Comparison of ENCODE assay signal across 20 cellular contexts in the genomic region with DNA sequence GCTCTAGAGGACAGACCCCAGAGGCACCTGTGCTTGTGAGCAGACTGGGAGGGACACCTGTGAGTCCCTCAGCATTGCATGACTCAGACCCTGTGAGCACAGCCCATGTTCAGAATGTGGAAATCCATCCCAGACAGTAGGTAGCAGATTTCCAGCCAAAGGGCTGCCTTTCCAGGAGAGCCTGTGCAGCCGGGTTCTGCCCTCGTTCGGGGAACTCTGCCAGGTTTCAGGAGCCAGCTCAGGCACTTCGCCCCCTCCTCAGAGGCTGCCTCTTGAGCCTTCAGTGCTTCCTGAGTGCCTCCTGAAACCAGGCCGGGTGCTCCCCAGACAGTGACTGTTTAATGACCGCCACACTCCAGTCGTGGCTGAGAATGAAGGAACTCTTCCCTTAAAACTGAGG. TPM values are rescaled to one million over a fixed set of nuclear protein-coding genes. Genes with fewer than 3 reads are reported as not detected.
DNase-seq lines count a peak whose midpoint lies in the region; ATAC-seq, FAIRE-seq and TF ChIP-seq lines count a peak whose summit lies in the region.
"Had no signal": no experiment of that assay in that cellular context is flagged by ENCODE, and none has a peak within 500 bp of the region (broad histone marks: within the 10 kb centered on the region; RNA-seq: fewer than 3 reads in every experiment).

No MANE protein-coding gene starts in this region.

- H3K27me3 Mint-ChIP-seq in neural progenitor cell (ENCODE audit: insufficient read depth, low read depth) = peaks cover 11% of the 10 kb centered on the region

- H4K20me1 ChIP-seq in HepG2 (ENCODE audit: insufficient read depth, low read length) = no peaks in the 10 kb centered on the region; the same call in 1 of the 2 replicates
- H4K20me1 ChIP-seq in neural progenitor cell (ENCODE audit: low read depth) = no peaks in the 10 kb centered on the region

- H3F3A ChIP-seq in neural progenitor cell (ENCODE audit: low read depth) = no peaks in the 10 kb centered on the region

- ATAC-seq in HepG2 (peak; percentile 33; the same call in 2 of the 3 replicates), right lobe of liver (no peak), RWPE2 (ENCODE audit: low read depth) (peak; percentile 78), left lung (peak; percentile 89), HG02623 (IDR thresholded peaks at IDR 0.05; ENCODE audit: unreplicated experiment) (no peak)
- ATAC-seq: A549; CD8-positive, alpha-beta T cell; HCT116 had no signal

- H3K36me3 ChIP-seq in HepG2 (replicated peaks in 1 of 2; ENCODE audit: control insufficient read depth in 1 of 2, insufficient read depth in 2 of 2, low read length in 2 of 2) (no peaks in the 10 kb centered on the region), right lobe of liver (no peaks in the 10 kb centered on the region), RWPE2 (ENCODE audit: low read depth) (no peaks in the 10 kb centered on the region), left lung (no peaks in the 10 kb centered on the region), neural progenitor cell (no peaks in the 10 kb centered on the region)
- H3K36me3 ChIP-seq: SJCRH30 had no signal

- H3K4me1 Mint-ChIP-seq in neural progenitor cell = no peaks in the 10 kb centered on the region

- H3K4me3 ChIP-seq in HepG2 (replicated peaks in 1 of 3; ENCODE audit: insufficient read depth in 1 of 3, low read depth in 2 of 3, low read length in 3 of 3) = no peak overlapping the region
- H3K4me3 ChIP-seq in right lobe of liver = no peak overlapping the region
- no peak overlapping the region for H3K4me3 ChIP-seq in RWPE2 (ENCODE audit: severe bottlenecking)
- no peak overlapping the region for H3K4me3 ChIP-seq in left lung
- H3K4me3 ChIP-seq in neural progenitor cell = no peak overlapping the region
- H3K4me3 ChIP-seq: A549, SJCRH30 had no signal

- WGBS in HepG2 (ENCODE audit: low lambda C conversion rate) = 3% methylated on average over 6 of the region's 7 CpGs
- 83% methylated on average over 3 of the region's 7 CpGs for WGBS in right lobe of liver (ENCODE audit: insufficient coverage, low coverage, low lambda C conversion rate, missing lambda C conversion rate)

- CTCF ChIA-PET in HepG2 (lab: Yijun Ruan, JAX; ENCODE audit: low intra/inter-chr PET ratio, low total read pairs) = no interaction called here

- TF ChIP-seq POLR2A in HepG2 (IDR thresholded peaks at IDR 0.05; ENCODE audit: insufficient read depth in 1 of 2, low read depth in 2 of 2, low read length in 2 of 2) = no peak
- no peak for TF ChIP-seq POLR2A in right lobe of liver (IDR thresholded peaks at IDR 0.05)

- H3K4me1 ChIP-seq in HepG2 (ENCODE audit: insufficient read depth, low read length) = no peaks in the 10 kb centered on the region
- no peaks in the 10 kb centered on the region for H3K4me1 ChIP-seq in right lobe of liver
- no peaks in the 10 kb centered on the region for H3K4me1 ChIP-seq in RWPE2 (ENCODE audit: insufficient read depth, poor library complexity, severe bottlenecking)
- no peaks in the 10 kb centered on the region for H3K4me1 ChIP-seq in left lung
- H3K4me1 ChIP-seq in neural progenitor cell = no peaks in the 10 kb centered on the region
- H3K4me1 ChIP-seq: A549, SJCRH30 had no signal

- no peaks in the 10 kb centered on the region for H3K79me2 ChIP-seq in HepG2 (ENCODE audit: insufficient read depth, low read length)
- no peaks in the 10 kb centered on the region for H3K79me2 ChIP-seq in neural progenitor cell (ENCODE audit: low read depth)

- FAIRE-seq in HepG2 (lab: Jason Lieb, UNC) = no peak
- FAIRE-seq: A549 had no signal

- no peak overlapping the region for H3K27ac ChIP-seq in HepG2 (ENCODE audit: extremely low read length, insufficient read depth, low read length)
- no peak overlapping the region for H3K27ac ChIP-seq in right lobe of liver
- H3K27ac ChIP-seq in RWPE2 (ENCODE audit: poor library complexity, severe bottlenecking) = no peak overlapping the region
- no peak overlapping the region for H3K27ac ChIP-seq in left lung
- no peak overlapping the region for H3K27ac ChIP-seq in neural progenitor cell
- H3K27ac ChIP-seq: A549, SJCRH30 had no signal

- no peak overlapping the region for H3K9ac ChIP-seq in HepG2 (ENCODE audit: insufficient read depth, low read depth, low read length)
- no peak overlapping the region for H3K9ac ChIP-seq in neural progenitor cell

- H3K27me3 ChIP-seq in HepG2 (ENCODE audit: control insufficient read depth in 1 of 2, insufficient read depth in 2 of 2, low read length in 2 of 2) (peaks cover 12 to 64% of the 10 kb centered on the region in 2 experiments; a peak in 4 of 5 replicates), right lobe of liver (no peaks in the 10 kb centered on the region), RWPE2 (ENCODE audit: insufficient read depth, poor library complexity, severe bottlenecking) (no peaks in the 10 kb centered on the region), left lung (no peaks in the 10 kb centered on the region), neural progenitor cell (no peaks in the 10 kb centered on the region)
- H3K27me3 ChIP-seq: SJCRH30 had no signal

- TF ChIP-seq RAD21 in HepG2 (CRISPR knock-in tag; IDR thresholded peaks at IDR 0.05) = no peak

- H3K9me3 ChIP-seq in HepG2 (ENCODE audit: low read length) (no peaks in the 10 kb centered on the region), right lobe of liver (no peaks in the 10 kb centered on the region), RWPE2 (ENCODE audit: severe bottlenecking) (no peaks in the 10 kb centered on the region), left lung (no peaks in the 10 kb centered on the region), neural progenitor cell (ENCODE audit: low read depth) (no peaks in the 10 kb centered on the region)
- H3K9me3 ChIP-seq: A549, SJCRH30 had no signal

- no peak overlapping the region for H3K4me2 ChIP-seq in HepG2 (ENCODE audit: low read depth, low read length)
- H3K4me2 ChIP-seq in neural progenitor cell = no peak overlapping the region
- H3K4me2 ChIP-seq: A549 had no signal

- no peaks in the 10 kb centered on the region for H3K9me3 Mint-ChIP-seq in neural progenitor cell
- H3K9me3 Mint-ChIP-seq: CD8-positive, alpha-beta T cell had no signal

- in situ Hi-C loops in HepG2 (cut with HindIII; ENCODE audit: extremely low pct_ligation_motif_present, low pct_unique_long_range_greater_than_20kb) = no loop called here

- H3K36me3 Mint-ChIP-seq in neural progenitor cell = no peaks in the 10 kb centered on the region
- H3K36me3 Mint-ChIP-seq: CD8-positive, alpha-beta T cell had no signal

- TF ChIP-seq EP300 in HepG2 (IDR thresholded peaks at IDR 0.05; ENCODE audit: low read depth in 2 of 2, low read length in 2 of 2) (no peak), HepG2 (CRISPR knock-in tag; IDR thresholded peaks at IDR 0.05; ENCODE audit: borderline replicate concordance) (no peak)

- H3K27ac Mint-ChIP-seq in neural progenitor cell = no peak overlapping the region
- H3K27ac Mint-ChIP-seq: CD8-positive, alpha-beta T cell had no signal

- H3K4me3 Mint-ChIP-seq in neural progenitor cell = no peak overlapping the region
- H3K4me3 Mint-ChIP-seq: CD8-positive, alpha-beta T cell had no signal

- TF ChIP-seq CTCF in HepG2 (CRISPR knock-in tag; IDR thresholded peaks at IDR 0.05) (no peak), right lobe of liver (IDR thresholded peaks at IDR 0.05) (no peak), RWPE2 (IDR thresholded peaks at IDR 0.05; ENCODE audit: poor library complexity, severe bottlenecking) (no peak), left lung (IDR thresholded peaks at IDR 0.05) (no peak), neural progenitor cell (IDR thresholded peaks at IDR 0.05) (no peak)

- intact Hi-C loops in HepG2 (cut with micrococcal nuclease; ENCODE audit: unreplicated experiment) (no loop called here), right lobe of liver (cut with DNase I) (no loop called here), left lung (cut with DNase I) (no loop called here)

- no TSS peak for BruUV-seq in HepG2 (replicated peaks; lab: Mats Ljungman, UMichigan)

- no peak overlapping the region for H2AFZ ChIP-seq in HepG2 (ENCODE audit: low read length)
- no peak overlapping the region for H2AFZ ChIP-seq in neural progenitor cell (replicated peaks)

- DNase-seq in HepG2 (ENCODE audit: low spot score) (no peak), right lobe of liver (no peak), RWPE2 (ENCODE audit: low spot score) (no peak), left lung (peak in 1 of 2 donors; percentile 77), NCI-H2081 (lab: John Stamatoyannopoulos, UW) (no peak), neural progenitor cell (ENCODE audit: low spot score) (no peak)
- DNase-seq: Calu3; CD8-positive, alpha-beta T cell; GOT3; KBM-7; MV-4-11; NCI-H1417; NCI-H187; NCI-H774; SJCRH30 had no signal

- POLR2A ChIA-PET in HepG2 (lab: Yijun Ruan, JAX) = no interaction called here

RNA-seq across cellular contexts. Expression of gene SDR42E2, which starts 23.3 kb away (rescaled TPM):
- total RNA-seq in HepG2 (2016; rRNA removed; fragmentation: Illumina TruSeq; extraction: Trizol) (0.11 TPM in 1 of 2 replicates, not detected in the other), right lobe of liver (not detected), left lung (under 1 TPM in 1 of 2 donors, not detected in 1; 0.10 TPM), neural progenitor cell (ENCODE audit: low replicate concordance) (0.15 TPM in 1 of 2 replicates, not detected in the other)
- total RNA-seq in HepG2 (2016; cell fraction: cytosol; rRNA removed; fragmentation: Illumina TruSeq; extraction: Trizol; ENCODE audit: low read depth) = 0.44 and 0.71 TPM in 2 replicates
- 0.13 TPM in 1 of 2 replicates, not detected in the other for total RNA-seq in HepG2 (2016; cell fraction: insoluble cytoplasmic fraction; rRNA removed; fragmentation: Illumina TruSeq; extraction: Trizol)
- 0.17 and 0.28 TPM in 2 replicates for total RNA-seq in HepG2 (2016; cell fraction: membrane; rRNA removed; fragmentation: Illumina TruSeq; extraction: Trizol)
- 0.37 and 0.60 TPM in 2 replicates for total RNA-seq in HepG2 (2016; cell fraction: nucleus; rRNA removed; fragmentation: Illumina TruSeq; extraction: Trizol)
- polyA plus RNA-seq in HepG2 (2011; rRNA removed) = 0.05 TPM in 1 of 2 replicates, not detected in the other
- not detected in 2 replicates for polyA plus RNA-seq in HepG2 (2011; cell fraction: cytosol; rRNA removed)
- 0.07 and 0.10 TPM in 2 replicates for polyA plus RNA-seq in HepG2 (2011; cell fraction: nucleus; rRNA removed)
- 0.17 and 0.23 TPM in 2 replicates for polyA plus RNA-seq in HepG2 (2012)
- 0.05 and 0.08 TPM in 2 replicates for polyA plus RNA-seq in HepG2 (2016; cell fraction: cytosol; fragmentation: Illumina TruSeq; extraction: Trizol; ENCODE audit: low read depth)
- not detected in 2 replicates for polyA plus RNA-seq in HepG2 (2016; cell fraction: insoluble cytoplasmic fraction; fragmentation: Illumina TruSeq; extraction: Trizol; ENCODE audit: low read depth)
- polyA plus RNA-seq in HepG2 (2016; cell fraction: membrane; fragmentation: Illumina TruSeq; extraction: Trizol; ENCODE audit: low read depth) = 0.07 TPM in 1 of 2 replicates, not detected in the other
- polyA plus RNA-seq in HepG2 (2016; cell fraction: nucleus; fragmentation: Illumina TruSeq; extraction: Trizol; ENCODE audit: insufficient read depth, low read depth) = not detected in 2 replicates
- polyA minus RNA-seq in HepG2 (2011; rRNA and poly(A)+ RNA removed; ENCODE audit: low replicate concordance) = 0.05 and 0.14 TPM in 2 replicates
- 0.26 TPM in 1 of 2 replicates, not detected in the other for polyA minus RNA-seq in HepG2 (2011; cell fraction: cytosol; rRNA and poly(A)+ RNA removed)
- polyA minus RNA-seq in HepG2 (2011; cell fraction: nucleus; rRNA and poly(A)+ RNA removed) = 0.50 and 0.77 TPM in 2 replicates
- total RNA-seq: Calu3, NCI-H460, SJCRH30 had no signal
- polyA plus RNA-seq: A549, BJ had no signal

RNA-seq across cellular contexts. Expression of gene VWA3A, which starts 46.7 kb away (rescaled TPM):
- total RNA-seq in HepG2 (2016; rRNA removed; fragmentation: Illumina TruSeq; extraction: Trizol) (0.07 TPM in 1 of 2 replicates, not detected in the other), right lobe of liver (under 1 TPM in 1 of 6 experiments, not detected in 5; 0.15 TPM), left lung (1 to 10 TPM in 1 of 2 donors, under 1 TPM in 1; 0.12 to 3.6 TPM), neural progenitor cell (ENCODE audit: low replicate concordance) (0.56 and 1.0 TPM in 2 replicates)
- total RNA-seq in HepG2 (2016; cell fraction: cytosol; rRNA removed; fragmentation: Illumina TruSeq; extraction: Trizol; ENCODE audit: low read depth) = not detected in 2 replicates
- not detected in 2 replicates for total RNA-seq in HepG2 (2016; cell fraction: insoluble cytoplasmic fraction; rRNA removed; fragmentation: Illumina TruSeq; extraction: Trizol)
- 0.21 TPM in 1 of 2 replicates, not detected in the other for total RNA-seq in HepG2 (2016; cell fraction: membrane; rRNA removed; fragmentation: Illumina TruSeq; extraction: Trizol)
- not detected in 2 replicates for total RNA-seq in HepG2 (2016; cell fraction: nucleus; rRNA removed; fragmentation: Illumina TruSeq; extraction: Trizol)
- 0.03 and 0.10 TPM in 2 replicates for polyA plus RNA-seq in HepG2 (2011; rRNA removed)
- 0.04 TPM in 1 of 2 replicates, not detected in the other for polyA plus RNA-seq in HepG2 (2011; cell fraction: cytosol; rRNA removed)
- 0.40 and 0.56 TPM in 2 replicates for polyA plus RNA-seq in HepG2 (2011; cell fraction: nucleus; rRNA removed)
- polyA plus RNA-seq in HepG2 (2012) = 0.07 and 0.60 TPM in 2 replicates
- not detected in 2 replicates for polyA plus RNA-seq in HepG2 (2016; cell fraction: cytosol; fragmentation: Illumina TruSeq; extraction: Trizol; ENCODE audit: low read depth)
- polyA plus RNA-seq in HepG2 (2016; cell fraction: insoluble cytoplasmic fraction; fragmentation: Illumina TruSeq; extraction: Trizol; ENCODE audit: low read depth) = not detected in 2 replicates
- polyA plus RNA-seq in HepG2 (2016; cell fraction: membrane; fragmentation: Illumina TruSeq; extraction: Trizol; ENCODE audit: low read depth) = not detected in 2 replicates
- not detected in 2 replicates for polyA plus RNA-seq in HepG2 (2016; cell fraction: nucleus; fragmentation: Illumina TruSeq; extraction: Trizol; ENCODE audit: insufficient read depth, low read depth)
- not detected in 2 replicates for polyA minus RNA-seq in HepG2 (2011; rRNA and poly(A)+ RNA removed; ENCODE audit: low replicate concordance)
- not detected in 2 replicates for polyA minus RNA-seq in HepG2 (2011; cell fraction: cytosol; rRNA and poly(A)+ RNA removed)
- 0.13 TPM in 1 of 2 replicates, not detected in the other for polyA minus RNA-seq in HepG2 (2011; cell fraction: nucleus; rRNA and poly(A)+ RNA removed)
- total RNA-seq: NCI-H460, SJCRH30 had no signal

Comparison
In these comparisons a context has a peak if more than half of its experiments do, and no peak if none do; other contexts are left out.
1. ATAC-seq: peak in HepG2 (single experiment), RWPE2 (single experiment) and left lung (single experiment); none in right lobe of liver (0 of 4) and HG02623 (single experiment).